ENCODE assay signal across 12 cellular contexts in genomic region chr1:4267381-4268261, GRCh38.
DNase-seq lines count a peak whose midpoint lies in the region; ATAC-seq and TF ChIP-seq lines count a peak whose summit lies in the region.
"Had no signal": no experiment of that assay in that cellular context is flagged by ENCODE, and none has a peak within 500 bp of the region (broad histone marks: within the 10 kb centered on the region; RNA-seq: fewer than 3 reads in every experiment).

No MANE protein-coding gene starts in this region.

- CTCF ChIA-PET in GM10248 (lab: Yijun Ruan, JAX): no interaction called here

- no peak overlapping the region for H3K27ac Mint-ChIP-seq in T-helper 2 cell treated with Interferon-gamma antibody and Interleukin-4, amounts not matched to agents 5 μg/mL and 100 μg/mL, for 36 hours

- POLR2A ChIA-PET in GM10248 (lab: Yijun Ruan, JAX): no interaction called here

- peaks cover 6% of the 10 kb centered on the region for H3K4me1 Mint-ChIP-seq in T-helper 2 cell treated with Interferon-gamma antibody and Interleukin-4, amounts not matched to agents 5 μg/mL and 100 μg/mL, for 36 hours (ENCODE audit: low read depth)

- no peaks in the 10 kb centered on the region for H3K9me3 Mint-ChIP-seq in T-helper 2 cell treated with Interferon-gamma antibody and Interleukin-4, amounts not matched to agents 5 μg/mL and 100 μg/mL, for 36 hours

- TF ChIP-seq CTCF in GM10248 (IDR thresholded peaks at IDR 0.05; ENCODE audit: control extremely low read depth, extremely low read depth, low read depth, missing control alignments): no peak
- TF ChIP-seq CTCF in right atrium auricular region (IDR thresholded peaks at IDR 0.05): no peak

- no peaks in the 10 kb centered on the region for H3K36me3 Mint-ChIP-seq in T-helper 2 cell treated with Interferon-gamma antibody and Interleukin-4, amounts not matched to agents 5 μg/mL and 100 μg/mL, for 36 hours (ENCODE audit: low read depth)
- H3K36me3 Mint-ChIP-seq: brain had no signal

- peak overlapping the region; percentile 24 for H3K4me3 Mint-ChIP-seq in T-helper 2 cell treated with Interferon-gamma antibody and Interleukin-4, amounts not matched to agents 5 μg/mL and 100 μg/mL, for 36 hours
- H3K4me3 Mint-ChIP-seq: brain had no signal

- ATAC-seq in GM19455 (IDR thresholded peaks at IDR 0.05; ENCODE audit: unreplicated experiment) (peak; percentile 66), HG03060 (IDR thresholded peaks at IDR 0.05; ENCODE audit: low read depth, unreplicated experiment) (peak; percentile 87)
- ATAC-seq: right cardiac atrium, SK-N-SH treated with all-trans-retinoic acid at 6 μM for 48 hours had no signal

- no peaks in the 10 kb centered on the region for H3K9me3 ChIP-seq in right atrium auricular region

- no peaks in the 10 kb centered on the region for H3K27me3 ChIP-seq in right atrium auricular region

- DNase-seq in GM10248 (ENCODE audit: extremely low spot score) (peak; percentile 47), NCI-H446 (lab: John Stamatoyannopoulos, UW) (no peak), right atrium auricular region (ENCODE audit: low spot score) (no peak), SHP77 (lab: John Stamatoyannopoulos, UW) (no peak), activated gamma-delta T cell treated with Interleukin-2 at 50 U/mL for 16 hours (no peak)
- no peak for DNase-seq in T-helper 2 cell treated with Interferon-gamma antibody and Interleukin-4, amounts not matched to agents 5 μg/mL and 100 μg/mL, for 36 hours (ENCODE audit: low spot score)
- DNase-seq: right cardiac atrium had no signal

- no peaks in the 10 kb centered on the region for H3K27me3 Mint-ChIP-seq in T-helper 2 cell treated with Interferon-gamma antibody and Interleukin-4, amounts not matched to agents 5 μg/mL and 100 μg/mL, for 36 hours (ENCODE audit: low read depth)

- no peak overlapping the region for H3K4me3 ChIP-seq in right atrium auricular region
- H3K4me3 ChIP-seq: lung had no signal

- no peaks in the 10 kb centered on the region for H3K4me1 ChIP-seq in right atrium auricular region

- H3K27ac ChIP-seq in right atrium auricular region: no peak overlapping the region

- no peaks in the 10 kb centered on the region for H3K36me3 ChIP-seq in right atrium auricular region
